In the genomic region with DNA sequence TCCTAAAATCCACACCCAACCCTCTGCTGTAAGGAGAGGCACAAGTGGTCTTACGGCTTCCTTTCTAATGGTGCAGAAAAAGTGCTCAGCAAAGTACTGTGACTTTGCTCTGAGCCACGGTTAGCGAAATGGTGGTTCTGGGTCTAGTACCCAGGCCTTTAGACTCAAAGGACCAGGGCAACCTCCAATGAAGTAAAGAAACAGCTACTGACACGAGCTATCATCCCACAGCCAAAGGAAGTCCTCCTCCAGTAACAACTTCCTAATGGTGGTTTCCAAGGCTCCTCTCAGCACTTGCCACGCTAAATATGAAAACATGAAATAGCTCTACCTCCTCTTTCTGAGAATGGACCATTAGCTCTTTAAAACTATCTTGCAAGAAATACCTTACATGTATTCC, we compare ENCODE assay signal across 9 cellular contexts.
DNase-seq lines count a peak whose midpoint lies in the region; ATAC-seq and TF ChIP-seq lines count a peak whose summit lies in the region.
"Had no signal": no experiment of that assay in that cellular context is flagged by ENCODE, and none has a peak within 500 bp of the region (broad histone marks: within the 10 kb centered on the region; RNA-seq: fewer than 3 reads in every experiment).

No MANE protein-coding gene starts in this region.

- H4K8ac ChIP-seq in IMR-90 (ENCODE audit: low read depth in 2 of 2, low read length in 2 of 2), result peak overlapping the region in 1 of 2 experiments; percentile 43; a peak in 1 of 4 replicates

- H3K9me3 ChIP-seq in IMR-90 (ENCODE audit: control insufficient read depth, insufficient read depth, low read length) (no peaks in the 10 kb centered on the region), T-helper 17 cell (ENCODE audit: control insufficient read depth, low read length, poor library complexity, severe bottlenecking) (no peaks in the 10 kb centered on the region), esophagus squamous epithelium (no peaks in the 10 kb centered on the region)

- no CpG with 5 or more reads among the region's 5 CpGs for WGBS in IMR-90 (ENCODE audit: extremely low coverage in 2 of 2, insufficient read length in 1 of 2), 2 experiments
- WGBS in esophagus squamous epithelium, 2 donors, result 79 to 83% methylated on average over 5 of the region's 5 CpGs

- no peak for DNase-seq in IMR-90
- DNase-seq in T-helper 17 cell, result no peak
- no peak for DNase-seq in esophagus squamous epithelium (lab: John Stamatoyannopoulos, UW)
- DNase-seq in kidney tubule cell (ENCODE audit: low spot score), result no peak
- no peak for DNase-seq in germinal center (ENCODE audit: low spot score)
- DNase-seq: DMS153; stimulated activated naive CD4-positive, alpha-beta T cell treated with Interleukin-2 at 50 U/mL for 16 hours had no signal

- peaks cover 86% of the 10 kb centered on the region for H3K4me1 Mint-ChIP-seq in T-helper 17 cell

- in situ Hi-C loops in IMR-90 (cut with MboI; ENCODE audit: low sequenced_read_pairs), result no loop called here

- ATAC-seq in IMR-90 (ENCODE audit: low read depth) (no peak), T-helper 17 cell (peak; percentile 30), HG02938 (IDR thresholded peaks at IDR 0.05; ENCODE audit: unreplicated experiment) (no peak)

- H2AK5ac ChIP-seq in IMR-90 (ENCODE audit: low read depth, low read length), result no peak overlapping the region; the same call in 1 of the 2 replicates

- peak overlapping the region; percentile 21; the same call in 1 of the 2 replicates for H3K23ac ChIP-seq in IMR-90 (ENCODE audit: low read depth, low read length)

- POLR2A ChIA-PET in IMR-90 (lab: Charles Lee; ENCODE audit: unreplicated experiment), result interaction anchor here (0.6 kb wide), 1 partner anchor 59 kb away, joined by 4 read pairs; no protein-coding TSS in a partner anchor

- H3K4ac ChIP-seq in IMR-90 (ENCODE audit: low read depth, low read length), result peak overlapping the region; percentile 17; the same call in 1 of the 2 replicates

- CTCF ChIA-PET in IMR-90 (lab: Yijun Ruan, JAX), result interaction anchor here (0.6 to 0.7 kb wide), 2 partner anchors 12 to 53 kb away, joined by 3 read pairs; no protein-coding TSS in a partner anchor

- H3K27ac ChIP-seq in IMR-90 (ENCODE audit: insufficient read depth, low read length), result no peak overlapping the region
- peak overlapping the region in 3 of 4 donors; percentile 35 to 69 (median 68) for H3K27ac ChIP-seq in esophagus squamous epithelium
- peak overlapping the region in 13 of 21 experiments; percentile 1 to 89 (median 65) for H3K27ac ChIP-seq in skin epidermis

- H3K4me2 ChIP-seq in IMR-90 (ENCODE audit: low read depth, low read length), result no peak overlapping the region

- no peak overlapping the region for H3K18ac ChIP-seq in IMR-90 (ENCODE audit: low read depth, low read length)

- TF ChIP-seq CTCF in IMR-90 (conservative IDR thresholded peaks at IDR 0.05; ENCODE audit: low read depth, low read length), result no peak
- no peak for TF ChIP-seq CTCF in esophagus squamous epithelium (IDR thresholded peaks at IDR 0.05)

- no peak overlapping the region for H3K56ac ChIP-seq in IMR-90 (ENCODE audit: extremely low read depth, insufficient read depth, low read length)

- no peak overlapping the region for H3K9ac ChIP-seq in IMR-90 (ENCODE audit: low read depth, low read length)

- H3K9me1 ChIP-seq in IMR-90 (ENCODE audit: insufficient read depth, low read length), result peaks cover 30% of the 10 kb centered on the region

- H3K4me1 ChIP-seq in IMR-90 (ENCODE audit: control insufficient read depth, insufficient read depth, low read length) (peaks cover 21% of the 10 kb centered on the region), esophagus squamous epithelium (peaks cover 3 to 61% (median 18%) of the 10 kb centered on the region in 3 donors)

- H3K36me3 Mint-ChIP-seq in T-helper 17 cell (ENCODE audit: low read depth), result peaks cover 31% of the 10 kb centered on the region

- no peak for TF ChIP-seq RAD21 in IMR-90 (IDR thresholded peaks at IDR 0.05; ENCODE audit: low read length)

- peak overlapping the region; percentile 5 for H3K14ac ChIP-seq in IMR-90 (replicated peaks; ENCODE audit: low read depth, low read length)

- H2AK9ac ChIP-seq in IMR-90 (replicated peaks; ENCODE audit: low read depth, low read length, poor library complexity), result no peak overlapping the region

- no peak overlapping the region for H2BK5ac ChIP-seq in IMR-90 (ENCODE audit: low read depth, low read length, poor library complexity, severe bottlenecking)

- no peaks in the 10 kb centered on the region for H3K27me3 ChIP-seq in IMR-90 (ENCODE audit: control insufficient read depth, insufficient read depth, low read length)
- no peaks in the 10 kb centered on the region for H3K27me3 ChIP-seq in esophagus squamous epithelium

- no TSS peak for BruUV-seq in IMR-90 (replicated peaks; lab: Mats Ljungman, UMichigan)

- intact Hi-C loops in IMR-90 (cut with micrococcal nuclease), result no loop called here
- intact Hi-C loops in esophagus squamous epithelium (cut with DNase I), result no loop called here

- no peak for TF ChIP-seq POLR2A in IMR-90 (IDR thresholded peaks at IDR 0.05; ENCODE audit: low read depth, low read length)
- TF ChIP-seq POLR2A in esophagus squamous epithelium (IDR thresholded peaks at IDR 0.05), result no peak

- dilution Hi-C loops in IMR-90 (cut with HindIII; ENCODE audit: low sequenced_read_pairs, unreplicated experiment), result no loop called here

- H3K4me3 ChIP-seq in IMR-90 (ENCODE audit: insufficient read depth, low read depth, low read length) (no peak overlapping the region), esophagus squamous epithelium (no peak overlapping the region), skin epidermis (no peak overlapping the region)

- no peak overlapping the region for H2AFZ ChIP-seq in IMR-90 (replicated peaks; ENCODE audit: low read length, poor library complexity)

- no peak overlapping the region for H2BK15ac ChIP-seq in IMR-90 (ENCODE audit: low read depth, low read length)

- H4K5ac ChIP-seq in IMR-90 (ENCODE audit: low read depth, low read length), result no peak overlapping the region

- H3K27ac Mint-ChIP-seq in T-helper 17 cell, result peak overlapping the region; percentile 100

- no peak overlapping the region for H2BK20ac ChIP-seq in IMR-90 (ENCODE audit: low read depth, low read length)

- no peak overlapping the region for H4K91ac ChIP-seq in IMR-90 (ENCODE audit: insufficient read depth, low read depth, low read length)

- peaks cover 26% of the 10 kb centered on the region for H3K36me3 ChIP-seq in IMR-90 (ENCODE audit: control insufficient read depth, insufficient read depth, low read length)
- peaks cover 0 to 40% (median 4%) of the 10 kb centered on the region in 3 donors for H3K36me3 ChIP-seq in esophagus squamous epithelium

- H2BK120ac ChIP-seq in IMR-90 (ENCODE audit: low read depth, low read length), result no peak overlapping the region

- H3K27me3 Mint-ChIP-seq in T-helper 17 cell, result no peaks in the 10 kb centered on the region

- H3K79me1 ChIP-seq in IMR-90 (ENCODE audit: low read depth in 1 of 2, low read length in 2 of 2), result peaks cover 56 to 90% of the 10 kb centered on the region in 2 experiments

- peaks cover 23% of the 10 kb centered on the region for H4K20me1 ChIP-seq in IMR-90 (ENCODE audit: insufficient read depth, low read length)

- peak overlapping the region; percentile 82 for H3K4me3 Mint-ChIP-seq in T-helper 17 cell

TF ChIP-seq in IMR-90, 13 proteins besides CTCF, POLR2A, EP300 and RAD21:
- TF ChIP-seq, protein P1, sequence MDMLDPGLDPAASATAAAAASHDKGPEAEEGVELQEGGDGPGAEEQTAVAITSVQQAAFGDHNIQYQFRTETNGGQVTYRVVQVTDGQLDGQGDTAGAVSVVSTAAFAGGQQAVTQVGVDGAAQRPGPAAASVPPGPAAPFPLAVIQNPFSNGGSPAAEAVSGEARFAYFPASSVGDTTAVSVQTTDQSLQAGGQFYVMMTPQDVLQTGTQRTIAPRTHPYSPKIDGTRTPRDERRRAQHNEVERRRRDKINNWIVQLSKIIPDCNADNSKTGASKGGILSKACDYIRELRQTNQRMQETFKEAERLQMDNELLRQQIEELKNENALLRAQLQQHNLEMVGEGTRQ (IDR thresholded peaks at IDR 0.05; ENCODE audit: low read depth, low read length), result no peak
- no peak for TF ChIP-seq SMC3 (IDR thresholded peaks at IDR 0.05; ENCODE audit: low read depth, low read length)
- no peak for TF ChIP-seq MAFK (IDR thresholded peaks at IDR 0.05; ENCODE audit: low read depth, low read length)
- TF ChIP-seq CEBPB (IDR thresholded peaks at IDR 0.05; ENCODE audit: low read depth, low read length), result no peak
- TF ChIP-seq MAZ (IDR thresholded peaks at IDR 0.05; ENCODE audit: borderline replicate concordance, low read depth, low read length), result no peak
- TF ChIP-seq RFX5 (IDR thresholded peaks at IDR 0.05; ENCODE audit: low read depth, low read length), result no peak
- TF ChIP-seq NFE2L2 (IDR thresholded peaks at IDR 0.05; ENCODE audit: low read depth, low read length), result no peak
- TF ChIP-seq CHD1 (IDR thresholded peaks at IDR 0.05; ENCODE audit: low read depth, low read length), result no peak
- TF ChIP-seq MXI1 (IDR thresholded peaks at IDR 0.05; ENCODE audit: borderline replicate concordance, low read depth, low read length), result no peak
- no peak for TF ChIP-seq RCOR1 (IDR thresholded peaks at IDR 0.05; ENCODE audit: insufficient replicate concordance, low read length)
